ENCODE assay signal across 7 cellular contexts in the genomic region with DNA sequence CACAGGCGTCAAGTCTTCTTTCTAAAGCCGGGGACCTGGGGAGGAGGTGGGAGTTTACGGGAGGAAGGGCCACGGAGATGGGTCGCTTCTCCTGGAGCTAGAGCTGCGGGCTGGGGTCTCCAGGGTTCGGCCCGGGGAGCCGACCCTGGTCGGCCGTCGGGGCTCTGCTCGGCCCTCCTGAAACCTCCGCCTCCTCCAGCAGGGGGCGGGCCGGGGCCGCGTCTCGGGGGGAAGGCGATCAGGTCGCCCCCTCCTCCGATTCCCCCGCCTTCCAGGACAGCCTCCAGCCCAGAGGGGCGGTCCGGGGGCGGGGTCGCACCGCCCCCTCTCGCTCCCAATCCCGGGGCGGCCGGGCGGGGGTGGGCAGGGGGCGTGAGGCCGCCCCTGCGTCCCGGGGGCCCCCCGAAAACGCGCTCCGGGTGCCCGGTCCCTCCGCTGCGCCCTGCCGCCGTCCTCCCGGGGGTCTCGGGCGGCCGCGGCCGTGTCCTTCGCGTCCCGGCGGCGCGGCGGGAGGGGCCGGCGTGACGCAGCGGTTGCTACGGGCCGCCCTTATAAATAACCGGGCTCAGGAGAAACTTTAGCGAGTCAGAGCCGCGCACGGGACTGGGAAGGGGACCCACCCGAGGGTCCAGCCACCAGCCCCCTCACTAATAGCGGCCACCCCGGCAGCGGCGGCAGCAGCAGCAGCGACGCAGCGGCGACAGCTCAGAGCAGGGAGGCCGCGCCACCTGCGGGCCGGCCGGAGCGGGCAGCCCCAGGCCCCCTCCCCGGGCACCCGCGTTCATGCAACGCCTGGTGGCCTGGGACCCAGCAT. TPM values are rescaled to one million over a fixed set of nuclear protein-coding genes. Genes with fewer than 3 reads are reported as not detected.
DNase-seq lines count a peak whose midpoint lies in the region; ATAC-seq and TF ChIP-seq lines count a peak whose summit lies in the region.

TSS of gene CEBPB (plus strand) at position 580 of the 814 bp plus-strand sequence. CDS start at position 784, 204 bp downstream.

- H3K4me3 ChIP-seq in choroid plexus epithelial cell (ENCODE audit: low read depth, low read length) = peak within 1 kb of the TSS; percentile 96

- DNase-seq in GM13976 (ENCODE audit: low spot score) = peak; percentile 93
- DNase-seq in NCI-H446 treated with DMSO at 0.1 percent for 48 hours (lab: John Stamatoyannopoulos, UW) = peak; percentile 70
- DNase-seq in activated CD4-positive, alpha-beta T cell treated with anti-CD3 and anti-CD28 coated beads for 4 hours = peak; percentile 84 to 86
- peak; percentile 93 for DNase-seq in choroid plexus epithelial cell (ENCODE audit: low read depth)
- DNase-seq in left colon = peak; percentile 87 to 90
- peak; percentile 84 to 88 for DNase-seq in stimulated activated CD4-positive, alpha-beta T cell treated with anti-CD3 and anti-CD28 coated beads, Interleukin-2, amount 100 ng/mL, for 24 hours

- in situ Hi-C loops in GM13976 (cut with MboI; ENCODE audit: low sequenced_read_pairs, unreplicated experiment) = no loop called here

- peak; percentile 41 for ATAC-seq in HG03025 (IDR thresholded peaks at IDR 0.05; ENCODE audit: low FRiP score, unreplicated experiment)
- peak; percentile 67 for ATAC-seq in left colon

- intact Hi-C loops in left colon (cut with DNase I, micrococcal nuclease) = loop anchor here in 1 of 2 donors (10.0 kb wide), 1 partner anchor 184 kb away; no protein-coding TSS in a partner anchor

- TF ChIP-seq CTCF in GM13976 (IDR thresholded peaks at IDR 0.05; ENCODE audit: borderline replicate concordance, control extremely low read depth, extremely low read depth, insufficient read depth, missing control alignments) (peak; percentile 44), choroid plexus epithelial cell (conservative IDR thresholded peaks at IDR 0.05; ENCODE audit: low read depth, low read length) (peak; percentile 71)

RNA-seq across cellular contexts. Expression of gene CEBPB, which starts in this region (rescaled TPM):
- total RNA-seq in left colon = 10 to 100 TPM; 30.2 to 42.7 TPM

Comparison
In these comparisons a context has a peak if more than half of its experiments do, and no peak if none do; other contexts are left out.
1. Peak in every context shown above with its lines: DNase-seq, ATAC-seq and H3K4me3 ChIP-seq.